24 cellular contexts compared by ENCODE assay signal in the genomic region with DNA sequence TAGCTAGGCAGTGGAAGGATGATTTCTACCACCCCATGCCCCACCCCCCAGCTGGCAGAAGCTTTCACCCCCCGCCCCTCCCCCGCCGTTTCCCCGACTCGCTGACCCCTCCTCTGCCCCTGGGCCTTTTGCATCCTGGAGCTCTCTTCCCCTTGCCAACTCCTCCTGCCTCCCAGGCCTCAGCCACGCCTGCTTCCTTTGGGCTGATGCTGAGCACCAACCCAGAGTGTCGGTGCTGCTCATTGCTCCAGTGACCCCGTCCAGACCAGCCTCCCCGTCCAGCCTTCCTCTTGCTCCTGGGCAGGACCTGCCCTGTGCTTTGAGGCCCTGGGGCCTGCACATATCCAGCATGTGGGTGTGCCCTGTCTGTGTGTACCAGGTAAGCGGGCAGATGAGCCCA.
DNase-seq lines count a peak whose midpoint lies in the region; ATAC-seq and TF ChIP-seq lines count a peak whose summit lies in the region.
"Had no signal": no experiment of that assay in that cellular context is flagged by ENCODE, and none has a peak within 500 bp of the region (broad histone marks: within the 10 kb centered on the region; RNA-seq: fewer than 3 reads in every experiment).

No MANE protein-coding gene starts in this region.

- no peaks in the 10 kb centered on the region for H3K9me3 ChIP-seq in BLaER1
- H3K9me3 ChIP-seq: esophagus squamous epithelium, transverse colon had no signal

- H3K4me3 ChIP-seq in BLaER1 = no peak overlapping the region
- H3K4me3 ChIP-seq in H7 (ENCODE audit: insufficient read depth, low read depth, low read length) = no peak overlapping the region
- H3K4me3 ChIP-seq in lower leg skin (ENCODE audit: low read depth, poor library complexity, severe bottlenecking) = no peak overlapping the region
- H3K4me3 ChIP-seq: esophagus squamous epithelium, GM12878, skin epidermis, transverse colon had no signal

- CTCF ChIA-PET in WTC11 (lab: Charles Lee) = interaction anchor here (0.6 to 2.7 kb wide), 8 partner anchors 10 to 646 kb away, joined by 3 to 12 read pairs (median 4); no protein-coding TSS in a partner anchor

- no peaks in the 10 kb centered on the region for H3K36me3 Mint-ChIP-seq in WTC11

- H3K4me1 Mint-ChIP-seq in WTC11 = peaks cover 6% of the 10 kb centered on the region
- H3K4me1 Mint-ChIP-seq: activated CD4-positive, alpha-beta T cell treated with anti-CD3 and anti-CD28 coated beads, Interleukin-2, amount 10 ng/mL, durations not matched to agents 7 days and 5 days; activated naive CD8-positive, alpha-beta T cell treated with anti-CD3 and anti-CD28 coated beads, Interleukin-2, amount 50 U/mL, for 24 hours had no signal

- H3K27ac Mint-ChIP-seq in WTC11 = peak overlapping the region; percentile 79
- H3K27ac Mint-ChIP-seq: activated CD4-positive, alpha-beta T cell treated with anti-CD3 and anti-CD28 coated beads, Interleukin-2, amount 10 ng/mL, durations not matched to agents 7 days and 5 days; activated naive CD8-positive, alpha-beta T cell treated with anti-CD3 and anti-CD28 coated beads, Interleukin-2, amount 50 U/mL, for 24 hours; activated T-cell treated with anti-CD3 and anti-CD28 coated beads, Interleukin-2, amount 50 U/mL, for 24 hours; HFFc6 had no signal

- peak; percentile 86 for DNase-seq in H7
- DNase-seq in WTC11 (ENCODE audit: low spot score) = no peak
- peak; percentile 12 to 55 for DNase-seq in lung microvascular endothelial cell (ENCODE audit: low read depth in 2 of 2)
- no peak for DNase-seq in NCI-H524 treated with DMSO at 0.1 percent for 48 hours (lab: John Stamatoyannopoulos, UW)
- no peak for DNase-seq in lower leg skin (ENCODE audit: low spot score in 2 of 2)
- DNase-seq in HUDEP-2 (lab: John Stamatoyannopoulos, UW; ENCODE audit: unreplicated experiment in 76 of 76) = no peak
- DNase-seq: activated CD4-positive, alpha-beta T cell treated with anti-CD3 and anti-CD28 coated beads, Interleukin-2, amount 10 ng/mL, durations not matched to agents 7 days and 5 days; activated gamma-delta T cell treated with Interleukin-2 at 50 U/mL for 16 hours; activated naive CD8-positive, alpha-beta T cell treated with anti-CD3 and anti-CD28 coated beads, Interleukin-2, amount 50 U/mL, for 24 hours; activated T-cell treated with anti-CD3 and anti-CD28 coated beads, Interleukin-2, amount 50 U/mL, for 24 hours; caudate nucleus; cortex of kidney; DND-41; esophagus squamous epithelium; HFFc6; left colon; NCI-H2171; NCI-H748 treated with DMSO at 0.1 percent for 48 hours; transverse colon had no signal

- POLR2A ChIA-PET in WTC11 (lab: Charles Lee) = no interaction called here

- H3K4me1 ChIP-seq in BLaER1 = peaks cover 28% of the 10 kb centered on the region
- H3K4me1 ChIP-seq: esophagus squamous epithelium, transverse colon had no signal

- H3K4me2 ChIP-seq in BLaER1 = 0 out of 2 replicates have a peak overlapping the region, but pooled peaks have one; percentile 5
- H3K4me2 ChIP-seq: KMS-11 had no signal

- H3K27me3 ChIP-seq in BLaER1 (no peaks in the 10 kb centered on the region), H7 (ENCODE audit: control insufficient read depth, insufficient read depth, low read length) (no peaks in the 10 kb centered on the region)

- H3K27ac ChIP-seq in BLaER1 = peak overlapping the region; percentile 7; the same call in 1 of the 2 replicates
- H3K27ac ChIP-seq: esophagus squamous epithelium, KMS-11, skin epidermis, transverse colon, VCaP had no signal

- WGBS in lower leg skin, 2 donors = 12 to 13% methylated on average over 10 of the region's 10 CpGs

- no peak overlapping the region; the same call in 1 of the 2 replicates for H3K9ac ChIP-seq in BLaER1
- H3K9ac ChIP-seq: KMS-11 had no signal

- ATAC-seq in WTC11 = peak; percentile 71
- ATAC-seq: activated naive CD8-positive, alpha-beta T cell treated with anti-CD3 and anti-CD28 coated beads, Interleukin-2, amount 50 U/mL, for 24 hours; left colon had no signal

- H4K20me1 ChIP-seq in BLaER1 = no peaks in the 10 kb centered on the region

- H3K9me3 Mint-ChIP-seq in WTC11 = no peaks in the 10 kb centered on the region
- H3K9me3 Mint-ChIP-seq: activated CD4-positive, alpha-beta T cell treated with anti-CD3 and anti-CD28 coated beads, Interleukin-2, amount 10 ng/mL, durations not matched to agents 7 days and 5 days; activated naive CD8-positive, alpha-beta T cell treated with anti-CD3 and anti-CD28 coated beads, Interleukin-2, amount 50 U/mL, for 24 hours; activated T-cell treated with anti-CD3 and anti-CD28 coated beads, Interleukin-2, amount 50 U/mL, for 24 hours; HFFc6 had no signal

- TF ChIP-seq CTCF in WTC11 (IDR thresholded peaks at IDR 0.05) (no peak), lower leg skin (IDR thresholded peaks at IDR 0.05) (no peak)

- intact Hi-C loops in lower leg skin (cut with DNase I; ENCODE audit: low total_unique reads) = no loop called here

- no peaks in the 10 kb centered on the region for H3K36me3 ChIP-seq in BLaER1
- no peaks in the 10 kb centered on the region for H3K36me3 ChIP-seq in H7 (replicated peaks; ENCODE audit: control insufficient read depth, insufficient read depth, low read length)
- H3K36me3 ChIP-seq: esophagus squamous epithelium, transverse colon had no signal

- no peak for TF ChIP-seq POLR2A in lower leg skin (IDR thresholded peaks at IDR 0.05)

- no peaks in the 10 kb centered on the region for H3K27me3 Mint-ChIP-seq in WTC11 (ENCODE audit: low read depth)
- H3K27me3 Mint-ChIP-seq: activated CD4-positive, alpha-beta T cell treated with anti-CD3 and anti-CD28 coated beads, Interleukin-2, amount 10 ng/mL, durations not matched to agents 7 days and 5 days; activated T-cell treated with anti-CD3 and anti-CD28 coated beads, Interleukin-2, amount 50 U/mL, for 24 hours had no signal

- no peak overlapping the region for H3K4me3 Mint-ChIP-seq in WTC11
- H3K4me3 Mint-ChIP-seq: activated CD4-positive, alpha-beta T cell treated with anti-CD3 and anti-CD28 coated beads, Interleukin-2, amount 10 ng/mL, durations not matched to agents 7 days and 5 days; activated naive CD8-positive, alpha-beta T cell treated with anti-CD3 and anti-CD28 coated beads, Interleukin-2, amount 50 U/mL, for 24 hours; activated T-cell treated with anti-CD3 and anti-CD28 coated beads, Interleukin-2, amount 50 U/mL, for 24 hours; HFFc6 had no signal

TF ChIP-seq in WTC11, 78 proteins besides CTCF, POLR2A, EP300 and RAD21 (continues in another document):
- TF ChIP-seq ZNF423 (CRISPR knock-in tag; IDR thresholded peaks at IDR 0.05) (no peak), OVOL2 (CRISPR knock-in tag; IDR thresholded peaks at IDR 0.05; ENCODE audit: borderline replicate concordance) (no peak), NFATC4 (CRISPR knock-in tag; IDR thresholded peaks at IDR 0.05) (no peak), ZNF138 (CRISPR knock-in tag; conservative IDR thresholded peaks at IDR 0.05) (no peak), NR2C2 (CRISPR knock-in tag; IDR thresholded peaks at IDR 0.05) (no peak), JAZF1 (CRISPR knock-in tag; IDR thresholded peaks at IDR 0.05) (no peak)
- TF ChIP-seq, protein P1, sequence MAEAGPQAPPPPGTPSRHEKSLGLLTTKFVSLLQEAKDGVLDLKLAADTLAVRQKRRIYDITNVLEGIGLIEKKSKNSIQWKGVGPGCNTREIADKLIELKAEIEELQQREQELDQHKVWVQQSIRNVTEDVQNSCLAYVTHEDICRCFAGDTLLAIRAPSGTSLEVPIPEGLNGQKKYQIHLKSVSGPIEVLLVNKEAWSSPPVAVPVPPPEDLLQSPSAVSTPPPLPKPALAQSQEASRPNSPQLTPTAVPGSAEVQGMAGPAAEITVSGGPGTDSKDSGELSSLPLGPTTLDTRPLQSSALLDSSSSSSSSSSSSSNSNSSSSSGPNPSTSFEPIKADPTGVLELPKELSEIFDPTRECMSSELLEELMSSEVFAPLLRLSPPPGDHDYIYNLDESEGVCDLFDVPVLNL (CRISPR knock-in tag; IDR thresholded peaks at IDR 0.05; ENCODE audit: borderline replicate concordance, low read depth) = no peak
- TF ChIP-seq, protein P2, sequence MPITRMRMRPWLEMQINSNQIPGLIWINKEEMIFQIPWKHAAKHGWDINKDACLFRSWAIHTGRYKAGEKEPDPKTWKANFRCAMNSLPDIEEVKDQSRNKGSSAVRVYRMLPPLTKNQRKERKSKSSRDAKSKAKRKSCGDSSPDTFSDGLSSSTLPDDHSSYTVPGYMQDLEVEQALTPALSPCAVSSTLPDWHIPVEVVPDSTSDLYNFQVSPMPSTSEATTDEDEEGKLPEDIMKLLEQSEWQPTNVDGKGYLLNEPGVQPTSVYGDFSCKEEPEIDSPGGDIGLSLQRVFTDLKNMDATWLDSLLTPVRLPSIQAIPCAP (CRISPR knock-in tag; IDR thresholded peaks at IDR 0.05) = no peak
- TF ChIP-seq, protein P3, sequence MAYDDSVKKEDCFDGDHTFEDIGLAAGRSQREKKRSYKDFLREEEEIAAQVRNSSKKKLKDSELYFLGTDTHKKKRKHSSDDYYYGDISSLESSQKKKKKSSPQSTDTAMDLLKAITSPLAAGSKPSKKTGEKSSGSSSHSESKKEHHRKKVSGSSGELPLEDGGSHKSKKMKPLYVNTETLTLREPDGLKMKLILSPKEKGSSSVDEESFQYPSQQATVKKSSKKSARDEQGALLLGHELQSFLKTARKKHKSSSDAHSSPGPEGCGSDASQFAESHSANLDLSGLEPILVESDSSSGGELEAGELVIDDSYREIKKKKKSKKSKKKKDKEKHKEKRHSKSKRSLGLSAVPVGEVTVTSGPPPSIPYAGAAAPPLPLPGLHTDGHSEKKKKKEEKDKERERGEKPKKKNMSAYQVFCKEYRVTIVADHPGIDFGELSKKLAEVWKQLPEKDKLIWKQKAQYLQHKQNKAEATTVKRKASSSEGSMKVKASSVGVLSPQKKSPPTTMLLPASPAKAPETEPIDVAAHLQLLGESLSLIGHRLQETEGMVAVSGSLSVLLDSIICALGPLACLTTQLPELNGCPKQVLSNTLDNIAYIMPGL (CRISPR knock-in tag; IDR thresholded peaks at IDR 0.05) = no peak

Comparison
In these comparisons a context has a peak if more than half of its experiments do, and no peak if none do; other contexts are left out.
1. DNase-seq: peak in H7 (single experiment) and lung microvascular endothelial cell (2 of 2); none in WTC11 (single experiment), NCI-H524 treated with DMSO at 0.1 percent for 48 hours (single experiment), lower leg skin (0 of 2) and HUDEP-2 (0 of 76).